8 cellular contexts compared by ENCODE assay signal in the genomic region with DNA sequence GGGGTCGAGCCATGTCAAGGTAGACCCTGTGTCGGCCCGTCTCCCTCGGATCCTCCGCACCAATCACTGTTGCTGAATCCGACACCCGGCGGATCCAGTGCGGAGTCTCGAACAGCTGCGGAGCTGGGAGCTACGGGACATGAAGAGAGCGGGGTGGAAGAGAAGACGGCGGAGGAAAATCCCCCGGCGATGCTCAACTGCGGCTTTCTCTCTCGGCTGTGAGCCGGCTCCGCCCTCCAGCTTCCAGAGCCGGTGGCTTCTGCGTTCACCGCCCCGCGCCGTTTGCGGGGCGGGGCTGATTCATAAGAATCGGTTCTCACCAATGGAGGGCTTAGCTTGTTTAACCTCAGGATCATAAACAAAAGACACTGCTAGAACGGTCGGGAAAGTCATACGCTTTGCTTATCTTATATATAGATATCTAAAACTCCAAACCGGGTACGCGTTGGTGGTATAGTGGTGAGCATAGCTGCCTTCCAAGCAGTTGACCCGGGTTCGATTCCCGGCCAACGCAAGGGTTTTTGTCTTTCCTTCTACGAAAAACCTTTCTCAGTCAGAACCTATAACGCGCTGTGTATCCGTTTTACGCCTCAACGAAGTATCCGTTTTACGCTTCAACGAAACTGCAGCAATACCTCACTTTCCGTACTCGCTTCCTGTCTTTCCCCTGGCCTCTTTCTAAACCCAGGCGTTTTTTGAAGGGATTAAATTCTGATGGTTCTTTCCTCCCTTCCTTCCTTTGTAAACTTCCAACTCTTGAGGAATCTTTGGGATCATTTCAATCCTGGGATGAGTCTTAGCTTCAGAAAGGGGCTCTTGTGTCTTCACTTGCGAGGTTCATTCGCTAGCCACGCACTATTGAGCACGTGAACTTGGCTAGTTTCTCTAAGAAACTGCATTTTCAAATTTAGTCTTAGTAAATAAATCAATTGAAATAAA. TPM values are rescaled to one million over a fixed set of nuclear protein-coding genes. Genes with fewer than 3 reads are reported as not detected.
A peak's percentile ranks its signal among the peaks of the same experiment; 100 is the strongest.
DNase-seq lines count a peak whose midpoint lies in the region; ATAC-seq, FAIRE-seq and TF ChIP-seq lines count a peak whose summit lies in the region.
"Not testable (repeated sequence)": the region's sequence is repeated elsewhere in the genome, so short reads cannot be mapped to it uniquely, and the experiment has no call there.

No MANE protein-coding gene starts in this region.

- peak overlapping the region; percentile 90 to 97 (median 96) for H3K4me3 Mint-ChIP-seq in immature natural killer cell

- not testable (repeated sequence) for H3K4me1 ChIP-seq in small intestine (ENCODE audit: control insufficient read depth in 2 of 2, insufficient read depth in 1 of 2, low read depth in 1 of 2, low read length in 1 of 2)

- not testable (repeated sequence) for FAIRE-seq in small intestine (lab: Jason Lieb, UNC)

- peaks cover 25 to 43% of the 10 kb centered on the region in 2 donors for H3K4me1 Mint-ChIP-seq in immature natural killer cell

- not testable (repeated sequence) for H3K27me3 ChIP-seq in small intestine (ENCODE audit: control insufficient read depth in 2 of 2, insufficient read depth in 2 of 2, low read length in 2 of 2)

- peak overlapping the region; percentile 92 to 99 (median 96) for H3K27ac Mint-ChIP-seq in immature natural killer cell

- H3K36me3 Mint-ChIP-seq in immature natural killer cell, result not testable (repeated sequence)

- peaks cover 15 to 22% (median 18%) of the 10 kb centered on the region in 3 donors for H3K27me3 Mint-ChIP-seq in immature natural killer cell (ENCODE audit: low read depth in 3 of 3)

- H3K9me3 ChIP-seq in small intestine (ENCODE audit: control insufficient read depth, low read depth), result not testable (repeated sequence)

- peak overlapping the region; percentile 78 to 87 for H3K27ac ChIP-seq in small intestine (ENCODE audit: low read depth in 1 of 2, low read length in 1 of 2)

- not testable (repeated sequence) for H3K9me3 Mint-ChIP-seq in immature natural killer cell

- WGBS in small intestine, 3 donors, result 1 to 2% (median 2%) methylated on average over 48 to 55 of the region's 56 CpGs

- H3K4me3 ChIP-seq in cardiac fibroblast (replicated peaks in 1 of 2; ENCODE audit: low read depth in 2 of 2, low read length in 2 of 2) (peak overlapping the region; percentile 60 to 64), small intestine (ENCODE audit: low read depth in 1 of 2, low read length in 2 of 2) (peak overlapping the region; percentile 45 to 56)

- H3K36me3 ChIP-seq in small intestine (ENCODE audit: control insufficient read depth in 2 of 2, insufficient read depth in 2 of 2, low read length in 2 of 2), result not testable (repeated sequence)

- in situ Hi-C loops in ACHN (cut with HindIII; ENCODE audit: low pct_ligation_motif_present, low pct_unique_long_range_greater_than_20kb, low sequenced_read_pairs), result not testable (repeated sequence)

- TF ChIP-seq CTCF in cardiac fibroblast (IDR thresholded peaks at IDR 0.05; ENCODE audit: low read depth, low read length), result not testable (repeated sequence)

- ATAC-seq in GM18907 (IDR thresholded peaks at IDR 0.05; ENCODE audit: unreplicated experiment) (peak; percentile 70), HG03196 (IDR thresholded peaks at IDR 0.05; ENCODE audit: unreplicated experiment) (peak; percentile 70)

- DNase-seq in ACHN (peak; percentile 93), NCI-H345 (lab: John Stamatoyannopoulos, UW) (peak; percentile 75), cardiac fibroblast (ENCODE audit: low read depth in 2 of 2) (peak; percentile 96 to 97), immature natural killer cell (peak; percentile 89 to 93 (median 90)), small intestine (peak; percentile 75)
- DNase-seq in activated CD4-positive, CD25-positive, alpha-beta regulatory T cell (lab: John Stamatoyannopoulos, UW), result peak; percentile 59 to 96 (median 70)

RNA-seq across cellular contexts. Expression of a gene that starts 6.6 kb away (rescaled TPM):
- polyA plus RNA-seq in immature natural killer cell (1 to 10 TPM in 2 of 3 donors, under 1 TPM in 1; 0.61 to 8.8 (median 6.9) TPM), small intestine (1 to 10 TPM in 2 of 3 donors, under 1 TPM in 1; 0.22 to 1.6 (median 1.1) TPM)

RNA-seq across cellular contexts. Expression of a gene that starts 18.7 kb away (rescaled TPM):
- 1,000 to 10,000 TPM in 2 of 3 donors, 100 to 1,000 TPM in 1; 491 to 1,637 (median 1,471) TPM for polyA plus RNA-seq in immature natural killer cell
- 10 to 100 TPM in 1 of 3 donors, 1 to 10 TPM in 2; 1.3 to 19.5 (median 1.9) TPM for polyA plus RNA-seq in small intestine

RNA-seq across cellular contexts. Expression of a gene that starts 25.7 kb away (rescaled TPM):
- 1 to 10 TPM in 2 of 3 donors, under 1 TPM in 1; 0.71 to 5.2 (median 2.1) TPM for polyA plus RNA-seq in immature natural killer cell
- polyA plus RNA-seq in small intestine, result 10 to 100 TPM in 1 of 3 donors, 1 to 10 TPM in 2; 1.1 to 18.7 (median 4.6) TPM

Comparison
In these comparisons a context has a peak if more than half of its experiments do, and no peak if none do; other contexts are left out.
1. Peak in every context shown above with its lines: DNase-seq, ATAC-seq, H3K4me3 ChIP-seq and H3K27ac ChIP-seq.
2. RNA of a gene that starts 18.7 kb away (polyA plus RNA-seq): 491 to 1,637 TPM in immature natural killer cell; 1.3 to 19.5 TPM in small intestine; every median in the first group is over 10 times any median in the second.